ENCODE assay signal across 17 cellular contexts in the genomic region with DNA sequence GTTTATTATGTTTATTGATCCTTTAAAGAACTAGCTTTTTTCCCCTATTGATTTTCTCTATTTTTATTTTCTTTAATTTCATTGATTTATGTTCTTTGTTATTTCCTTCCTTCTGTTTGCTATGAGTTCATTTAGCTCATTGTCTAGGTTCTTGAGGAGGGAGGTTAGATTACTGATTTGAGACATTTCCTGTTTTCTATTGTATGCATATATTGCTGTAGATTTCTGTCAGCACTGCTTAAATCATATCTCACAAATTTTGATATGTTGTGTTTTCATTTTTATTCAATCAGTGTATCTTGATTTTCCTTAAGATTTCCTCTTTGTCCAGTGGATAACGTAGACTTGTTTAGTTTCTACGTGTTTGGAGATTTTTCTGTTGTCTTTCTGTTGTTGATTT. TPM values are rescaled to one million over a fixed set of nuclear protein-coding genes. Genes with fewer than 3 reads are reported as not detected.
DNase-seq lines count a peak whose midpoint lies in the region; ATAC-seq, FAIRE-seq and TF ChIP-seq lines count a peak whose summit lies in the region.
"Had no signal": no experiment of that assay in that cellular context is flagged by ENCODE, and none has a peak within 500 bp of the region (broad histone marks: within the 10 kb centered on the region; RNA-seq: fewer than 3 reads in every experiment).

No MANE protein-coding gene starts in this region.

- no peak overlapping the region for H2BK12ac ChIP-seq in neuronal stem cell (ENCODE audit: low read length)

- H4K20me1 ChIP-seq in endothelial cell of umbilical vein (replicated peaks; ENCODE audit: control insufficient read depth, extremely low read depth, insufficient read depth, low read length), result no peaks in the 10 kb centered on the region

- H2BK5ac ChIP-seq in neuronal stem cell (ENCODE audit: low read length), result no peak overlapping the region

- POLR2A ChIA-PET in endothelial cell of umbilical vein (lab: Charles Lee), result interaction anchor here (1.0 kb wide), 1 partner anchor 25 kb away, joined by 5 read pairs; no protein-coding TSS in a partner anchor

- H4K8ac ChIP-seq in neuronal stem cell (ENCODE audit: low read depth, low read length), result no peak overlapping the region

- H2AK5ac ChIP-seq in neuronal stem cell (ENCODE audit: low read depth, low read length), result no peak overlapping the region

- no peak for TF ChIP-seq EP300 in stomach (IDR thresholded peaks at IDR 0.05)

- no peaks in the 10 kb centered on the region for H3K9me1 ChIP-seq in endothelial cell of umbilical vein (replicated peaks; ENCODE audit: control insufficient read depth, extremely low read depth, insufficient read depth, low read length)

- no peak for TF ChIP-seq CTCF in endothelial cell of umbilical vein (IDR thresholded peaks at IDR 0.05; ENCODE audit: extremely low read depth in 1 of 2, insufficient read depth in 1 of 2, low read depth in 1 of 2, low read length in 2 of 2)
- TF ChIP-seq CTCF in stomach (IDR thresholded peaks at IDR 0.05), result no peak

- peak overlapping the region; percentile 78 for H3K4me2 ChIP-seq in endothelial cell of umbilical vein (ENCODE audit: insufficient read depth, low read length)
- no peak overlapping the region for H3K4me2 ChIP-seq in neuronal stem cell (ENCODE audit: insufficient read depth, low read length, poor library complexity, severe bottlenecking)
- H3K4me2 ChIP-seq: A549 had no signal

- H3K27ac ChIP-seq in endothelial cell of umbilical vein (ENCODE audit: insufficient read depth, low read depth, low read length) (peak overlapping the region; percentile 48), stomach (no peak overlapping the region), neuronal stem cell (replicated peaks; ENCODE audit: low read length) (no peak overlapping the region)
- H3K27ac ChIP-seq: A549, C4-2B had no signal

- peaks cover 10% of the 10 kb centered on the region for H3K79me2 ChIP-seq in endothelial cell of umbilical vein (ENCODE audit: control insufficient read depth, insufficient read depth, low read length)

- H3K9ac ChIP-seq in endothelial cell of umbilical vein (replicated peaks; ENCODE audit: extremely low read depth, insufficient read depth, low read length) (no peak overlapping the region), neuronal stem cell (ENCODE audit: low read depth, low read length, poor library complexity) (no peak overlapping the region)

- no peak overlapping the region for H3K23ac ChIP-seq in neuronal stem cell (ENCODE audit: low read depth, low read length, poor library complexity)

- H3K9me3 Mint-ChIP-seq in activated naive CD8-positive, alpha-beta T cell treated with anti-CD3 and anti-CD28 coated beads, Interleukin-2, amount 50 U/mL, for 24 hours, result peaks cover 10% of the 10 kb centered on the region

- no TSS peak for BruUV-seq in endothelial cell of umbilical vein (replicated peaks; lab: Mats Ljungman, UMichigan)

- 55 to 81% (median 65%) methylated on average over 2 of the region's 2 CpGs for WGBS in stomach, 5 donors
- WGBS in neuronal stem cell (ENCODE audit: extremely low coverage in 2 of 2, insufficient read length in 2 of 2, insufficient replicate concordance in 1 of 2), 2 donors, result no CpG with 5 or more reads among the region's 2 CpGs

- FAIRE-seq in GM18507 (lab: Jason Lieb, UNC) (peak; percentile 5), colon (lab: Jason Lieb, UNC) (peak; percentile 62), endothelial cell of umbilical vein (lab: Jason Lieb, UNC) (peak; percentile 61)
- FAIRE-seq: A549, HepG2, HTR-8/SVneo had no signal

- ATAC-seq in T-helper 17 cell (no peak), HG02852 (IDR thresholded peaks at IDR 0.05; ENCODE audit: unreplicated experiment) (no peak)
- no peak for ATAC-seq in activated naive CD8-positive, alpha-beta T cell treated with anti-CD3 and anti-CD28 coated beads, Interleukin-2, amount 50 U/mL, for 24 hours
- ATAC-seq: A549, HepG2 had no signal

- no peaks in the 10 kb centered on the region for H3K36me3 ChIP-seq in endothelial cell of umbilical vein (ENCODE audit: control insufficient read depth in 2 of 2, extremely low read depth in 1 of 2, insufficient read depth in 2 of 2, low read length in 2 of 2)
- H3K36me3 ChIP-seq in stomach, result no peaks in the 10 kb centered on the region
- H3K36me3 ChIP-seq in neuronal stem cell (replicated peaks in 1 of 2; ENCODE audit: control insufficient read depth in 2 of 2, insufficient read depth in 2 of 2, low read length in 2 of 2), result no peaks in the 10 kb centered on the region
- H3K36me3 ChIP-seq: BE2C had no signal

- no peak for TF ChIP-seq POLR2A in endothelial cell of umbilical vein (IDR thresholded peaks at IDR 0.05; ENCODE audit: low read depth, low read length)
- TF ChIP-seq POLR2A in stomach (IDR thresholded peaks at IDR 0.05), result no peak

- dilution Hi-C loops in endothelial cell of umbilical vein (cut with MboI; ENCODE audit: extremely low pct_ligation_motif_present, low sequenced_read_pairs), result no loop called here

- H3K4me1 Mint-ChIP-seq in T-helper 17 cell, result peaks cover 49% of the 10 kb centered on the region
- peaks cover 35% of the 10 kb centered on the region for H3K4me1 Mint-ChIP-seq in activated naive CD8-positive, alpha-beta T cell treated with anti-CD3 and anti-CD28 coated beads, Interleukin-2, amount 50 U/mL, for 24 hours

- H3K9me3 ChIP-seq in T-helper 17 cell (ENCODE audit: control insufficient read depth, low read length, poor library complexity, severe bottlenecking) (no peaks in the 10 kb centered on the region), endothelial cell of umbilical vein (replicated peaks; ENCODE audit: control insufficient read depth, insufficient read depth, low read length) (no peaks in the 10 kb centered on the region), stomach (no peaks in the 10 kb centered on the region), neuronal stem cell (replicated peaks in 1 of 2; ENCODE audit: control insufficient read depth in 2 of 2, insufficient read depth in 1 of 2, low read depth in 1 of 2, low read length in 2 of 2) (peaks cover 1 to 4% of the 10 kb centered on the region in 2 donors)
- H3K9me3 ChIP-seq: BE2C, Caco-2 had no signal

- no peak overlapping the region for H3K18ac ChIP-seq in neuronal stem cell (ENCODE audit: low read length)

- no peaks in the 10 kb centered on the region for H3K36me3 Mint-ChIP-seq in T-helper 17 cell (ENCODE audit: low read depth)
- H3K36me3 Mint-ChIP-seq in activated naive CD8-positive, alpha-beta T cell treated with anti-CD3 and anti-CD28 coated beads, Interleukin-2, amount 50 U/mL, for 24 hours (ENCODE audit: low read depth), result peaks cover 15% of the 10 kb centered on the region

- no peak overlapping the region for H4K91ac ChIP-seq in neuronal stem cell (ENCODE audit: low read depth, low read length, poor library complexity)

- H3K4me3 ChIP-seq in endothelial cell of umbilical vein (replicated peaks in 1 of 3; ENCODE audit: insufficient read depth in 1 of 3, low read depth in 1 of 3, low read length in 3 of 3), result peak overlapping the region in 1 of 3 experiments; percentile 38
- no peak overlapping the region for H3K4me3 ChIP-seq in stomach
- no peak overlapping the region for H3K4me3 ChIP-seq in neuronal stem cell (ENCODE audit: low read length in 2 of 2)
- H3K4me3 ChIP-seq: A549 had no signal

- H3K4me3 Mint-ChIP-seq in T-helper 17 cell, result peak overlapping the region; percentile 33
- no peak overlapping the region for H3K4me3 Mint-ChIP-seq in activated naive CD8-positive, alpha-beta T cell treated with anti-CD3 and anti-CD28 coated beads, Interleukin-2, amount 50 U/mL, for 24 hours
- H3K4me3 Mint-ChIP-seq: H9 had no signal

- peaks cover 18% of the 10 kb centered on the region for H3K4me1 ChIP-seq in endothelial cell of umbilical vein (ENCODE audit: control insufficient read depth, extremely low read depth, insufficient read depth, low read length)
- H3K4me1 ChIP-seq in stomach, result peaks cover 0 to 3% (median 0%) of the 10 kb centered on the region in 4 donors
- H3K4me1 ChIP-seq in neuronal stem cell (ENCODE audit: control insufficient read depth in 2 of 2, insufficient read depth in 1 of 2, low read depth in 1 of 2, low read length in 2 of 2), result peaks cover 0 to 4% of the 10 kb centered on the region in 2 donors
- H3K4me1 ChIP-seq: A549, BE2C, Caco-2 had no signal

- no peak for DNase-seq in GM18507 (ENCODE audit: extremely low spot score, insufficient read length, low read depth)
- no peak for DNase-seq in T-helper 17 cell
- peak; percentile 52 for DNase-seq in endothelial cell of umbilical vein (ENCODE audit: low read depth, low spot score)
- DNase-seq in stomach, result no peak
- DNase-seq in neuronal stem cell (ENCODE audit: low spot score), result no peak
- no peak for DNase-seq in activated naive CD8-positive, alpha-beta T cell treated with anti-CD3 and anti-CD28 coated beads, Interleukin-2, amount 50 U/mL, for 24 hours
- DNase-seq: BE2C; Caco-2; CD8-positive, alpha-beta memory T cell; GOT3; H9 had no signal

- no peak overlapping the region for H3K14ac ChIP-seq in neuronal stem cell (ENCODE audit: low read length)

- H2BK120ac ChIP-seq in neuronal stem cell (ENCODE audit: low read depth, low read length), result no peak overlapping the region

- no peak overlapping the region for H3K4ac ChIP-seq in neuronal stem cell (ENCODE audit: low read length)

- H3K27me3 ChIP-seq in endothelial cell of umbilical vein (ENCODE audit: control insufficient read depth in 2 of 2, insufficient read depth in 2 of 2, low read length in 2 of 2), result no peaks in the 10 kb centered on the region
- H3K27me3 ChIP-seq in stomach, result no peaks in the 10 kb centered on the region
- H3K27me3 ChIP-seq in neuronal stem cell (ENCODE audit: control insufficient read depth in 3 of 3, insufficient read depth in 3 of 3, low read depth in 1 of 3, low read length in 3 of 3), result no peaks in the 10 kb centered on the region
- H3K27me3 ChIP-seq: BE2C had no signal

- H2AFZ ChIP-seq in endothelial cell of umbilical vein (ENCODE audit: low read depth, low read length), result no peak overlapping the region
- no peak overlapping the region for H2AFZ ChIP-seq in neuronal stem cell (ENCODE audit: low read length)

- no peaks in the 10 kb centered on the region for H3K27me3 Mint-ChIP-seq in T-helper 17 cell
- H3K27me3 Mint-ChIP-seq in activated naive CD8-positive, alpha-beta T cell treated with anti-CD3 and anti-CD28 coated beads, Interleukin-2, amount 50 U/mL, for 24 hours, result no peaks in the 10 kb centered on the region
- H3K27me3 Mint-ChIP-seq: CD8-positive, alpha-beta memory T cell had no signal

- no peaks in the 10 kb centered on the region for H3K79me1 ChIP-seq in neuronal stem cell (ENCODE audit: low read depth, low read length)

- H2BK15ac ChIP-seq in neuronal stem cell (ENCODE audit: low read length), result no peak overlapping the region

- CTCF ChIA-PET in endothelial cell of umbilical vein (lab: Charles Lee), result interaction anchor here (1.0 to 2.0 kb wide), 5 partner anchors 9 to 372 kb away, joined by 3 to 8 read pairs (median 4); no protein-coding TSS in a partner anchor

- intact Hi-C loops in endothelial cell of umbilical vein (cut with micrococcal nuclease), result loop anchor here (2.0 kb wide), 1 partner anchor 18 kb away; no protein-coding TSS in a partner anchor
- intact Hi-C loops in stomach (cut with DNase I; ENCODE audit: low total_unique reads), result no loop called here

- H3K27ac Mint-ChIP-seq in T-helper 17 cell, result peak overlapping the region; percentile 74
- no peak overlapping the region for H3K27ac Mint-ChIP-seq in activated naive CD8-positive, alpha-beta T cell treated with anti-CD3 and anti-CD28 coated beads, Interleukin-2, amount 50 U/mL, for 24 hours

RNA-seq across cellular contexts. Expression of gene PTPN4, which starts 43.4 kb away (rescaled TPM):
- total RNA-seq in T-helper 17 cell, result 100 to 1,000 TPM; 128 to 149 TPM
- 26.1 and 29.6 TPM in 2 replicates for total RNA-seq in endothelial cell of umbilical vein
- polyA plus RNA-seq in endothelial cell of umbilical vein, result 3.5 and 6.8 TPM in 2 replicates
- 5.7 and 7.4 TPM in 2 replicates for polyA plus RNA-seq in endothelial cell of umbilical vein (2011; cell fraction: cytosol; rRNA removed)
- 19.5 and 21.7 TPM in 2 replicates for polyA plus RNA-seq in endothelial cell of umbilical vein (2011; cell fraction: nucleus; rRNA removed)
- polyA plus RNA-seq in endothelial cell of umbilical vein (2012), result 10.9 and 11.6 TPM in 2 replicates
- 51.5 and 62.3 TPM in 2 replicates for polyA minus RNA-seq in endothelial cell of umbilical vein
- 17.2 TPM for polyA minus RNA-seq in endothelial cell of umbilical vein (2011; cell fraction: cytosol; rRNA and poly(A)+ RNA removed)
- 93.7 and 128 TPM in 2 replicates for polyA minus RNA-seq in endothelial cell of umbilical vein (2011; cell fraction: nucleus; rRNA and poly(A)+ RNA removed)
- 100 to 1,000 TPM in 2 of 5 donors, 10 to 100 TPM in 2, 1 to 10 TPM in 1; 8.1 to 450 (median 52.5) TPM for total RNA-seq in stomach
- 1 to 10 TPM; 2.9 to 3.8 (median 3.5) TPM for polyA plus RNA-seq in stomach
- polyA plus RNA-seq in neuronal stem cell (2013, experiment 1 of 2), result 7.7 TPM
- polyA plus RNA-seq in neuronal stem cell (2013, experiment 2 of 2), result 9.5 TPM
